13 cellular contexts compared by ENCODE assay signal in the genomic region with DNA sequence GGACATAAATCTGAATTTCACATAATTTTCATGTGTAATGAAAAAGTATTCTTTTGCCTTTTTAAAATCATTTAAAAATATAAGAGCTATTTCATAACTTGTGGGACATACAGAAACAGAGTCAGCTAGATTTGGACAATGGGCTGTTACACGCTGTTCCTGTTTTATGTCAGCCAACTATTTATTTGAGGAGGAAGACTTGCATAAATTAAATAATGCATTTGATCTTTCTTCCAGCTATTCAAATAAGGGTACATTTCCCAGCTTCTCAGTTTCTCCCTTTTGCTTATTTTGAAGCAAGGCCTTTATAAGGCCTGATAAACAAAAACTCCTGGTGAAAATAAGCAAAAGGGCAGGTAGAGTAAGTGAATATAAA. TPM values are rescaled to one million over a fixed set of nuclear protein-coding genes. Genes with fewer than 3 reads are reported as not detected.
A peak's percentile ranks its signal among the peaks of the same experiment; 100 is the strongest.
DNase-seq lines count a peak whose midpoint lies in the region; ATAC-seq and TF ChIP-seq lines count a peak whose summit lies in the region.
"Had no signal": no experiment of that assay in that cellular context is flagged by ENCODE, and none has a peak within 500 bp of the region (broad histone marks: within the 10 kb centered on the region; RNA-seq: fewer than 3 reads in every experiment).

No MANE protein-coding gene starts in this region.

- ATAC-seq in left ventricle myocardium superior: peak; percentile 28
- no peak for ATAC-seq in CD4-positive, alpha-beta T cell (ENCODE audit: poor library complexity)
- no peak for ATAC-seq in GM21447 (IDR thresholded peaks at IDR 0.05; ENCODE audit: unreplicated experiment)
- no peak for ATAC-seq in HG03095 (IDR thresholded peaks at IDR 0.05; ENCODE audit: unreplicated experiment)

- H3K36me3 Mint-ChIP-seq in CD4-positive, alpha-beta T cell (ENCODE audit: low read depth): no peaks in the 10 kb centered on the region

- H3K27ac Mint-ChIP-seq in CD4-positive, alpha-beta T cell: no peak overlapping the region

- H3K36me3 ChIP-seq in ACC112 (ENCODE audit: insufficient read depth, low read length): no peaks in the 10 kb centered on the region; the same call in 1 of the 2 replicates
- H3K36me3 ChIP-seq in MG63: peaks cover 61% of the 10 kb centered on the region

- H3K9me3 Mint-ChIP-seq in CD4-positive, alpha-beta T cell: no peaks in the 10 kb centered on the region

- H3K27me3 ChIP-seq in ACC112 (ENCODE audit: insufficient read depth, low read length) (no peaks in the 10 kb centered on the region), MG63 (no peaks in the 10 kb centered on the region)
- no peaks in the 10 kb centered on the region for H3K27me3 ChIP-seq in CD4-positive, alpha-beta T cell (ENCODE audit: control insufficient read depth, insufficient read depth, low read length)

- H3K27ac ChIP-seq in ACC112 (ENCODE audit: low read depth, low read length) (peak overlapping the region; percentile 95), VCaP (peak overlapping the region; percentile 8; the same call in 1 of the 2 replicates)
- H3K27ac ChIP-seq in CD4-positive, alpha-beta T cell (ENCODE audit: low read depth, low read length): no peak overlapping the region
- H3K27ac ChIP-seq: KMS-11 had no signal

- TF ChIP-seq CTCF in VCaP (conservative IDR thresholded peaks at IDR 0.05): no peak
- no peak for TF ChIP-seq CTCF in CD4-positive, alpha-beta T cell (IDR thresholded peaks at IDR 0.05)

- DNase-seq in left ventricle myocardium superior (no peak), pons (ENCODE audit: low spot score) (peak; percentile 47), MG63 (no peak)
- no peak for DNase-seq in CD4-positive, alpha-beta T cell
- DNase-seq: activated T-cell treated with anti-CD3 and anti-CD28 coated beads, Interleukin-2, amount 50 U/mL, for 48 hours; central memory CD4-positive, alpha-beta T cell; NCI-H2171 treated with DMSO at 0.1 percent for 48 hours; stimulated activated CD4-positive, alpha-beta T cell treated with anti-CD3 and anti-CD28 coated beads, Interleukin-15, amount 100 ng/mL, for 24 hours had no signal

- CTCF ChIA-PET in CD4-positive, alpha-beta T cell (lab: Charles Lee): interaction anchor here (0.9 to 3.4 kb wide), 4 partner anchors 10 to 85 kb away, joined by 3 to 16 read pairs (median 4); no protein-coding TSS in a partner anchor

- peak overlapping the region; percentile 58; the same call in 1 of the 2 replicates for H3K4me3 ChIP-seq in ACC112 (ENCODE audit: low read depth, low read length)
- no peak overlapping the region for H3K4me3 ChIP-seq in MG63

- no peaks in the 10 kb centered on the region for H3K9me3 ChIP-seq in CD4-positive, alpha-beta T cell (ENCODE audit: control insufficient read depth, low read length)
- H3K9me3 ChIP-seq in MG63: no peaks in the 10 kb centered on the region

- no peak overlapping the region for H2AFZ ChIP-seq in ACC112 (ENCODE audit: low read length, unreplicated experiment)

- POLR2A ChIA-PET in CD4-positive, alpha-beta T cell (lab: Charles Lee): interaction anchor here (1.8 kb wide), 1 partner anchor 9 kb away, joined by 8 read pairs; no protein-coding TSS in a partner anchor

- H3K4me3 Mint-ChIP-seq in CD4-positive, alpha-beta T cell: no peak overlapping the region

- intact Hi-C loops in left ventricle myocardium superior (cut with micrococcal nuclease): no loop called here
- intact Hi-C loops in CD4-positive, alpha-beta T cell (cut with DNase I, micrococcal nuclease): no loop called here

- H3K27me3 Mint-ChIP-seq in CD4-positive, alpha-beta T cell: no peaks in the 10 kb centered on the region

- peaks cover 70% of the 10 kb centered on the region for H3K4me1 Mint-ChIP-seq in CD4-positive, alpha-beta T cell (ENCODE audit: low read depth)

- peaks cover 88% of the 10 kb centered on the region for H3K79me2 ChIP-seq in ACC112 (ENCODE audit: control insufficient read depth, insufficient read depth, low read length, unreplicated experiment)

- peaks cover 94% of the 10 kb centered on the region for H3K4me1 ChIP-seq in ACC112 (ENCODE audit: control insufficient read depth, insufficient read depth, low read length, unreplicated experiment)

RNA-seq across cellular contexts. Expression of a gene that starts 6.5 kb away (rescaled TPM):
- 153 TPM for total RNA-seq in left ventricle myocardium superior
- 10 to 100 TPM; 26.1 to 27.9 TPM for total RNA-seq in CD4-positive, alpha-beta T cell
- total RNA-seq in MG63 (2014; rRNA removed; shearing (Covaris generic); ENCODE audit: low replicate concordance): 108 and 114 TPM in 2 replicates
